In genomic region chr1:183433703-183434102, GRCh38 we compare ENCODE assay signal across 21 cellular contexts.
"Had no signal": no experiment of that assay in that cellular context is flagged by ENCODE, and none has a peak within 500 bp of the region (broad histone marks: within the 10 kb centered on the region; RNA-seq: fewer than 3 reads in every experiment).

No MANE protein-coding gene starts in this region.

- H3K36me3 ChIP-seq: brain microvascular endothelial cell, neural progenitor cell, prostate gland, right lobe of liver, stomach had no signal

- H3K9me3 Mint-ChIP-seq: activated naive CD4-positive, alpha-beta T cell treated with anti-CD3 and anti-CD28 coated beads, Interleukin-2, amount 10 ng/mL, durations not matched to agents 7 days and 5 days had no signal

- H3K4me2 ChIP-seq: neural progenitor cell, smooth muscle cell had no signal

- ATAC-seq: mucosa of descending colon, right lobe of liver had no signal

- H3K4me1 Mint-ChIP-seq: activated naive CD4-positive, alpha-beta T cell treated with anti-CD3 and anti-CD28 coated beads, Interleukin-2, amount 10 ng/mL, durations not matched to agents 7 days and 5 days; memory B cell; naive B cell; neural progenitor cell had no signal

- H3K36me3 Mint-ChIP-seq: activated naive CD4-positive, alpha-beta T cell treated with anti-CD3 and anti-CD28 coated beads, Interleukin-2, amount 10 ng/mL, durations not matched to agents 7 days and 5 days; memory B cell had no signal

- H3K9me3 ChIP-seq: mucosa of descending colon, prostate gland, right lobe of liver, stomach had no signal

- H2AFZ ChIP-seq: neural progenitor cell had no signal

- H3K4me1 ChIP-seq: neural progenitor cell, prostate gland, right lobe of liver, stomach had no signal

- H3K9ac ChIP-seq: neural progenitor cell had no signal

- H3K4me3 ChIP-seq: mucosa of descending colon, neural progenitor cell, prostate gland, right lobe of liver, smooth muscle cell, stomach had no signal

- H3K27me3 ChIP-seq: brain microvascular endothelial cell, neural progenitor cell, right lobe of liver had no signal

- H3K4me3 Mint-ChIP-seq: activated naive CD4-positive, alpha-beta T cell treated with anti-CD3 and anti-CD28 coated beads, Interleukin-2, amount 10 ng/mL, durations not matched to agents 7 days and 5 days; memory B cell; naive B cell; neural progenitor cell had no signal

- H3K27ac Mint-ChIP-seq: activated naive CD4-positive, alpha-beta T cell treated with anti-CD3 and anti-CD28 coated beads, Interleukin-2, amount 10 ng/mL, durations not matched to agents 7 days and 5 days; memory B cell; naive B cell; neural progenitor cell had no signal

- DNase-seq: activated CD4-positive, alpha-beta T cell treated with anti-CD3 and anti-CD28 coated beads for 1 hour; activated CD8-positive, alpha-beta memory T cell treated with anti-CD3 and anti-CD28 coated beads for 24 hours; activated CD8-positive, alpha-beta memory T cell treated with anti-CD3 and anti-CD28 coated beads, Interleukin-2, amount 50 U/mL, for 48 hours; activated effector memory CD4-positive, alpha-beta T cell treated with Interleukin-2 at 50 U/mL for 16 hours; activated naive CD4-positive, alpha-beta T cell treated with anti-CD3 and anti-CD28 coated beads, Interleukin-2, amount 10 ng/mL, durations not matched to agents 7 days and 5 days; activated T-cell treated with anti-CD3 and anti-CD28 coated beads, Interleukin-2, amount 50 U/mL, for 48 hours; aorta; brain microvascular endothelial cell; cerebellar nuclear complex; cortex of kidney; erythroblast; mucosa of descending colon; naive B cell; right lobe of liver; stimulated activated CD4-positive, alpha-beta T cell treated with anti-CD3 and anti-CD28 coated beads, Interleukin-4, amount 100 ng/mL, for 1 hour; stomach; T1000 had no signal

- H3K27ac ChIP-seq: brain microvascular endothelial cell, neural progenitor cell, prostate gland, right lobe of liver, stomach had no signal
